ENCODE assay signal across 8 cellular contexts in the genomic region with DNA sequence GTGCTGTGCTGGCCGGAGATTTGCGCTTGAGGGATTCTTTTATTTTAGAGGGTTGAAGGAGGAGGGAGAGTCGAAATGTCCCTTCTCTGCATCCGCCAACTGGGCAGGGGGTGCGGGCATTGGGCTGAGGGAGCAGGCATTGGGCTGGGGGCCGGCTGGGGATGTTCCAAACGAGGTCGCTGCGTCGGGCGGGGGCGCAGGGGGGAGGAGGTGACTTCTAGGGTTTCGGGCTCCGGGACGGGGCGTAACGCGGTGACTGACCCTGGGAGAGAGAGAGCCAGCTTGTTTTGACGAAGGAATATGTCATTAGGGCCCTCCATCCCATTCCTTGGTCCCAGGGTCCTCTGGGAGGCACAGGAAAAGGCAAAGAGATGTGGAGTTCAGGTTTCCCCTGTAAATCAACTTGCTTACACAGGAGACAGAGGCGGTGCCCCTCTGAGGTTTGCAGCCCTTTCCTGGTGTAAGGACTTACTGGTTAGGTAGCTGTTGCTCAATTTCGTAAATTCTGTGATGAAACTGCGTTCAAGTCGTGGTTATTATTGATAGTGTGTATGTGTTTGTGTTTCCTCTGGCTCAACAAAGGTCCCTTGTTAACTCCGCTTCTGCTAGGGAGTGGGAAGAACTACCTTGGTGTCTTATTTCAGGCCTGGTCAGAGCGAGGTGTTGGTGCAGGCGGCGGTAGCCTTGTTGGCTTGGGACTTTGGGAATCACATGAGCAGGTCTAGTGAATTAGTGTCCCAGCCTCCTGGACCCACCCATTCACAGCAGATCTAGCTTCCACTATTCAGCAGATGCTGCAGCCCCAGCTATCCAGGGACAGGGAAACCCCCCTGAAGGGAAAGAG. TPM values are rescaled to one million over a fixed set of nuclear protein-coding genes. Genes with fewer than 3 reads are reported as not detected.
A peak's percentile ranks its signal among the peaks of the same experiment; 100 is the strongest.
DNase-seq lines count a peak whose midpoint lies in the region; ATAC-seq and TF ChIP-seq lines count a peak whose summit lies in the region.

No MANE protein-coding gene starts in this region.

- CTCF ChIA-PET in activated CD8-positive, alpha-beta T cell treated with anti-CD3 and anti-CD28 coated beads, Interleukin-2, amount 10 ng/mL, durations not matched to agents 7 days and 5 days (lab: Charles Lee): interaction anchor here (0.9 kb wide), 1 partner anchor 65 kb away, joined by 3 read pairs; no protein-coding TSS in a partner anchor

- DNase-seq in CD14-positive monocyte (ENCODE audit: low spot score) (no peak), LNCaP clone FGC (ENCODE audit: low read depth) (peak; percentile 54), foreskin keratinocyte (peak; percentile 58 to 73), omental fat pad (ENCODE audit: low spot score) (no peak), T1000 (lab: John Stamatoyannopoulos, UW) (no peak)
- DNase-seq in activated CD8-positive, alpha-beta T cell treated with anti-CD3 and anti-CD28 coated beads, Interleukin-2, amount 10 ng/mL, durations not matched to agents 7 days and 5 days: no peak

- peak overlapping the region; percentile 100 for H3K27ac ChIP-seq in foreskin keratinocyte

- H3K9me3 Mint-ChIP-seq in CD14-positive monocyte: peaks cover 0 to 16% (median 7%) of the 10 kb centered on the region in 7 donors
- no peaks in the 10 kb centered on the region for H3K9me3 Mint-ChIP-seq in activated CD8-positive, alpha-beta T cell treated with anti-CD3 and anti-CD28 coated beads, Interleukin-2, amount 10 ng/mL, durations not matched to agents 7 days and 5 days (ENCODE audit: insufficient read depth)

- H3K4me1 Mint-ChIP-seq in CD14-positive monocyte: peaks cover 31% of the 10 kb centered on the region
- peaks cover 25% of the 10 kb centered on the region for H3K4me1 Mint-ChIP-seq in activated CD8-positive, alpha-beta T cell treated with anti-CD3 and anti-CD28 coated beads, Interleukin-2, amount 10 ng/mL, durations not matched to agents 7 days and 5 days (ENCODE audit: low read depth)

- peak overlapping the region in 4 of 7 donors; percentile 2 to 78 (median 36) for H3K27ac Mint-ChIP-seq in CD14-positive monocyte
- H3K27ac Mint-ChIP-seq in activated CD8-positive, alpha-beta T cell treated with anti-CD3 and anti-CD28 coated beads, Interleukin-2, amount 10 ng/mL, durations not matched to agents 7 days and 5 days: no peak overlapping the region

- peaks cover 35 to 60% (median 49%) of the 10 kb centered on the region in 3 donors for H3K27me3 Mint-ChIP-seq in CD14-positive monocyte (ENCODE audit: low read depth in 3 of 3)
- H3K27me3 Mint-ChIP-seq in activated CD8-positive, alpha-beta T cell treated with anti-CD3 and anti-CD28 coated beads, Interleukin-2, amount 10 ng/mL, durations not matched to agents 7 days and 5 days (ENCODE audit: low read depth): peaks cover 58% of the 10 kb centered on the region

- peaks cover 9% of the 10 kb centered on the region for H3K4me1 ChIP-seq in foreskin keratinocyte

- peak overlapping the region; percentile 88 for H3K4me3 ChIP-seq in LNCaP clone FGC (ENCODE audit: low read depth, low read length)

- TF ChIP-seq CTCF in CD14-positive monocyte (IDR thresholded peaks at IDR 0.05): no peak
- TF ChIP-seq CTCF in LNCaP clone FGC (IDR thresholded peaks at IDR 0.05; ENCODE audit: control insufficient read depth, extremely low read depth, insufficient read depth): no peak
- TF ChIP-seq CTCF in foreskin keratinocyte (conservative IDR thresholded peaks at IDR 0.05): no peak
- TF ChIP-seq CTCF in omental fat pad (IDR thresholded peaks at IDR 0.05): no peak

- peak overlapping the region; percentile 79 to 91 for H3K4me3 Mint-ChIP-seq in CD14-positive monocyte
- peak overlapping the region; percentile 62 for H3K4me3 Mint-ChIP-seq in activated CD8-positive, alpha-beta T cell treated with anti-CD3 and anti-CD28 coated beads, Interleukin-2, amount 10 ng/mL, durations not matched to agents 7 days and 5 days

- POLR2A ChIA-PET in activated CD8-positive, alpha-beta T cell treated with anti-CD3 and anti-CD28 coated beads, Interleukin-2, amount 10 ng/mL, durations not matched to agents 7 days and 5 days (lab: Charles Lee): no interaction called here

- no peak for ATAC-seq in activated CD8-positive, alpha-beta T cell treated with anti-CD3 and anti-CD28 coated beads, Interleukin-2, amount 10 ng/mL, durations not matched to agents 7 days and 5 days
- peak; percentile 7 for ATAC-seq in foreskin keratinocyte
- peak; percentile 52 for ATAC-seq in omental fat pad (ENCODE audit: low FRiP score)
- no peak for ATAC-seq in GM19324 (IDR thresholded peaks at IDR 0.05; ENCODE audit: low FRiP score, unreplicated experiment)
- ATAC-seq in GM21737 (IDR thresholded peaks at IDR 0.05; ENCODE audit: unreplicated experiment): no peak

- intact Hi-C loops in CD14-positive monocyte (cut with micrococcal nuclease): no loop called here

- H3K36me3 Mint-ChIP-seq in CD14-positive monocyte: peaks cover 5 to 6% of the 10 kb centered on the region in 2 donors
- no peaks in the 10 kb centered on the region for H3K36me3 Mint-ChIP-seq in activated CD8-positive, alpha-beta T cell treated with anti-CD3 and anti-CD28 coated beads, Interleukin-2, amount 10 ng/mL, durations not matched to agents 7 days and 5 days (ENCODE audit: low read depth)

- H3K27me3 ChIP-seq in foreskin keratinocyte: no peaks in the 10 kb centered on the region

RNA-seq across cellular contexts. Expression of a gene that starts 0.7 kb away (rescaled TPM):
- polyA plus RNA-seq in CD14-positive monocyte: not detected
- total RNA-seq in activated CD8-positive, alpha-beta T cell treated with anti-CD3 and anti-CD28 coated beads, Interleukin-2, amount 10 ng/mL, durations not matched to agents 7 days and 5 days: not detected
- 17.0 and 19.1 TPM in 2 replicates for total RNA-seq in foreskin keratinocyte
- 0.93 and 1.3 TPM in 2 replicates for polyA plus RNA-seq in foreskin keratinocyte
- total RNA-seq in omental fat pad: 10 to 100 TPM in 1 of 4 donors, 1 to 10 TPM in 2, under 1 TPM in 1; 0.32 to 29.1 (median 6.2) TPM

Comparison
In these comparisons a context has a peak if more than half of its experiments do, and no peak if none do; other contexts are left out.
1. DNase-seq: peak in LNCaP clone FGC (single experiment) and foreskin keratinocyte (2 of 2); none in CD14-positive monocyte (single experiment), activated CD8-positive, alpha-beta T cell treated with anti-CD3 and anti-CD28 coated beads, Interleukin-2, amount 10 ng/mL, durations not matched to agents 7 days and 5 days (single experiment), omental fat pad (single experiment) and T1000 (single experiment).
2. ATAC-seq: peak in foreskin keratinocyte (single experiment) and omental fat pad (single experiment); none in activated CD8-positive, alpha-beta T cell treated with anti-CD3 and anti-CD28 coated beads, Interleukin-2, amount 10 ng/mL, durations not matched to agents 7 days and 5 days (single experiment), GM19324 (single experiment) and GM21737 (single experiment).